Comparison of ENCODE assay signal across 17 cellular contexts in the genomic region with DNA sequence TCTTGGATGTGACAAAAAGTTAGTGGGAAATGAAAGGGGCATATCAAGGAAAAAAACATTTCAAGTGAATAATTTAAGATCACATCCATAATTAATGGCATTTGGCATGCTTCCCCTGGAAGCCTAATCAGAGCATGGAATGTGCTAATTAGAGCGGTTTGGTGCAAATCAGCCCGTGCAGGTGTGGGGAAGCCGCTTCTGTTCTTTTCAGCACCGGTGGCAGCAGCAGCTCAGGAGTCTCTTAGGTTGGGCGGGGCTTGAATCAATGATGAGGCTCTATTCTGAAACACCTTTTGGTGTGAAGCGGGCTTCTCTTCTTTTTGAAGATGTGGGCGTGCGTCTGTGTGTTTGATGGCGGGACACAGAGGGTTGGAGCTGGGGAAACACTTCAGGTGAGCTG.
A peak's percentile ranks its signal among the peaks of the same experiment; 100 is the strongest.
DNase-seq lines count a peak whose midpoint lies in the region; ATAC-seq and TF ChIP-seq lines count a peak whose summit lies in the region.
"Had no signal": no experiment of that assay in that cellular context is flagged by ENCODE, and none has a peak within 500 bp of the region (broad histone marks: within the 10 kb centered on the region; RNA-seq: fewer than 3 reads in every experiment).

No MANE protein-coding gene starts in this region.

- no peaks in the 10 kb centered on the region for H3K36me3 ChIP-seq in HUES48 (ENCODE audit: control insufficient read depth, insufficient read depth, low read length)
- no peaks in the 10 kb centered on the region for H3K36me3 ChIP-seq in iPS-18a (ENCODE audit: control insufficient read depth, low read depth, low read length)
- no peaks in the 10 kb centered on the region for H3K36me3 ChIP-seq in lower lobe of right lung

- H3K4me1 Mint-ChIP-seq in brain: peaks cover 40% of the 10 kb centered on the region

- 0 out of 2 replicates have a peak overlapping the region, but pooled peaks have one; percentile 1 for H3K4me3 ChIP-seq in HUES48 (ENCODE audit: low read depth, low read length)
- peak overlapping the region; percentile 23 for H3K4me3 ChIP-seq in iPS-18a (ENCODE audit: low read length)
- no peak overlapping the region for H3K4me3 ChIP-seq in lower lobe of right lung

- H3K4me1 ChIP-seq in HUES48 (ENCODE audit: control insufficient read depth, insufficient read depth, low read length) (peaks cover 38% of the 10 kb centered on the region), iPS-18a (ENCODE audit: control insufficient read depth, low read depth, low read length) (peaks cover 45% of the 10 kb centered on the region), lower lobe of right lung (no peaks in the 10 kb centered on the region)

- H3K9me3 Mint-ChIP-seq in brain: peaks cover 0 to 9% (median 0%) of the 10 kb centered on the region in 5 experiments

- H3K9ac ChIP-seq in HUES48 (ENCODE audit: low read depth, low read length): no peak overlapping the region
- H3K9ac ChIP-seq in iPS-18a (ENCODE audit: low read length): no peak overlapping the region
- H3K9ac ChIP-seq: KMS-11 had no signal

- H3K27me3 ChIP-seq in HUES48 (ENCODE audit: control insufficient read depth, insufficient read depth, low read length) (no peaks in the 10 kb centered on the region), iPS-18a (ENCODE audit: control insufficient read depth, insufficient read depth, low read length) (no peaks in the 10 kb centered on the region), lower lobe of right lung (ENCODE audit: low read depth) (peaks cover 7% of the 10 kb centered on the region)

- ATAC-seq in HG02840 (IDR thresholded peaks at IDR 0.05; ENCODE audit: low FRiP score, unreplicated experiment) (no peak), HG02678 (IDR thresholded peaks at IDR 0.05; ENCODE audit: unreplicated experiment) (no peak), lower lobe of right lung (no peak)
- ATAC-seq: HCT116 had no signal

- intact Hi-C loops in lower lobe of right lung (cut with DNase I): no loop called here

- DNase-seq in ELF-1 (ENCODE audit: low read depth, low spot score): peak; percentile 36
- no peak for DNase-seq in cortex of kidney (lab: John Stamatoyannopoulos, UW)
- no peak for DNase-seq in lower lobe of right lung
- DNase-seq: DMS153, EL, NCI-H1048, NCI-H1694 treated with DMSO at 0.1 percent for 48 hours, NCI-H446 treated with DMSO at 0.1 percent for 48 hours, SW 1271 had no signal

- TF ChIP-seq CTCF in brain (conservative IDR thresholded peaks at IDR 0.05) (no peak), lower lobe of right lung (IDR thresholded peaks at IDR 0.05) (no peak)

- H3K27ac Mint-ChIP-seq in brain: peak overlapping the region in 3 of 5 experiments; percentile 2 to 37 (median 10)

- no peaks in the 10 kb centered on the region for H3K36me3 Mint-ChIP-seq in brain

- H3K27me3 Mint-ChIP-seq in brain: peaks cover 25% of the 10 kb centered on the region

- peak overlapping the region; percentile 7 for H3K27ac ChIP-seq in HUES48 (ENCODE audit: low read depth, low read length)
- H3K27ac ChIP-seq in iPS-18a (ENCODE audit: low read length): no peak overlapping the region
- H3K27ac ChIP-seq in lower lobe of right lung: no peak overlapping the region
- H3K27ac ChIP-seq: C4-2B, KMS-11 had no signal

- H3K9me3 ChIP-seq in HUES48 (ENCODE audit: control insufficient read depth, insufficient read depth, low read length) (no peaks in the 10 kb centered on the region), iPS-18a (ENCODE audit: control insufficient read depth, low read depth, low read length) (no peaks in the 10 kb centered on the region), lower lobe of right lung (no peaks in the 10 kb centered on the region)

- H3K4me3 Mint-ChIP-seq in brain: peak overlapping the region in 1 of 5 experiments; percentile 63
